In the genomic region with DNA sequence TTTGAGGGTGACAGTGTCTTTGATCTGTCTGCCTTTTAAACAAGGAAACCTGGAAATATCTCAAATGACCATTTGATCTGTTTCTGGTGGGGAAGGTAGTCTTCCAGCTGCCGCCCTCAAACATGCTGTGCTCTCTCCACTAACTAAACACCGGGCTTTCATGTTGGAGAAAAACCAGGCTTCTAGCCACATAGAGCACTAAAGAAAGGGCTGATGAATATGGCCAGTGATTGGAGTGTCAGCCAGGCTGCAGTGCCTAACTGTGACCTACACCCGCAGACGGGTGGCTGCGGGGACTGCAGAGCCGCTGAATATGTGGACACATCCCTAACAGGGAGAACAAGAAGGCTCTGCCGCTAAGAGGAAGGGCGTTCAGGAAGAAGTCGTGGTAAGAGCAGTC, we compare ENCODE assay signal across 21 cellular contexts.
DNase-seq lines count a peak whose midpoint lies in the region; ATAC-seq and TF ChIP-seq lines count a peak whose summit lies in the region.
"Had no signal": no experiment of that assay in that cellular context is flagged by ENCODE, and none has a peak within 500 bp of the region (broad histone marks: within the 10 kb centered on the region; RNA-seq: fewer than 3 reads in every experiment).

No MANE protein-coding gene starts in this region.

- no peak overlapping the region for H2AK5ac ChIP-seq in mesenchymal stem cell (ENCODE audit: low read length, severe bottlenecking)

- H3K27me3 ChIP-seq in BE2C (no peaks in the 10 kb centered on the region), mesenchymal stem cell (ENCODE audit: control insufficient read depth in 1 of 2, insufficient read depth in 1 of 2, low read length in 2 of 2) (no peaks in the 10 kb centered on the region), SJCRH30 (peaks cover 5% of the 10 kb centered on the region; the same call in 1 of the 2 replicates)
- no peaks in the 10 kb centered on the region for H3K27me3 ChIP-seq in CD8-positive, alpha-beta memory T cell (ENCODE audit: insufficient read depth, low read length, poor library complexity, severe bottlenecking)
- H3K27me3 ChIP-seq: BLaER1 had no signal

- no peaks in the 10 kb centered on the region for H3K27me3 Mint-ChIP-seq in CD8-positive, alpha-beta memory T cell

- no peak overlapping the region for H2AFZ ChIP-seq in mesenchymal stem cell (ENCODE audit: low read depth, low read length)

- no peak overlapping the region for H3K14ac ChIP-seq in mesenchymal stem cell (ENCODE audit: low read length in 2 of 2)

- peak; percentile 61 for ATAC-seq in SK-N-SH treated with all-trans-retinoic acid at 6 μM for 48 hours
- ATAC-seq: CD8-positive, alpha-beta T cell had no signal

- no peak overlapping the region for H2BK12ac ChIP-seq in mesenchymal stem cell (ENCODE audit: low read length in 2 of 2)

- peak overlapping the region in 1 of 2 experiments; percentile 60 for H3K23ac ChIP-seq in mesenchymal stem cell (ENCODE audit: low read length in 2 of 2)

- no peaks in the 10 kb centered on the region for H3K4me1 Mint-ChIP-seq in CD8-positive, alpha-beta memory T cell

- H3K4me3 ChIP-seq in BE2C (ENCODE audit: low read depth, low read length) (no peak overlapping the region), mesenchymal stem cell (ENCODE audit: insufficient read depth in 1 of 2, low read depth in 1 of 2, low read length in 2 of 2) (no peak overlapping the region), SJCRH30 (no peak overlapping the region)
- H3K4me3 ChIP-seq in CD8-positive, alpha-beta memory T cell (ENCODE audit: low read length): no peak overlapping the region
- H3K4me3 ChIP-seq: BLaER1 had no signal

- H3K4me1 ChIP-seq in BE2C: peaks cover 31% of the 10 kb centered on the region
- H3K4me1 ChIP-seq in mesenchymal stem cell (ENCODE audit: control insufficient read depth, insufficient read depth, low read depth, low read length): peaks cover 2% of the 10 kb centered on the region
- no peaks in the 10 kb centered on the region for H3K4me1 ChIP-seq in SJCRH30
- no peaks in the 10 kb centered on the region for H3K4me1 ChIP-seq in CD8-positive, alpha-beta memory T cell (ENCODE audit: insufficient read depth, low read length)
- H3K4me1 ChIP-seq: BLaER1 had no signal

- H3K9me3 ChIP-seq in BE2C (no peaks in the 10 kb centered on the region), mesenchymal stem cell (ENCODE audit: control insufficient read depth, low read length) (no peaks in the 10 kb centered on the region), SJCRH30 (replicated peaks) (no peaks in the 10 kb centered on the region)
- no peaks in the 10 kb centered on the region for H3K9me3 ChIP-seq in CD8-positive, alpha-beta memory T cell (ENCODE audit: low read length)
- H3K9me3 ChIP-seq: BLaER1 had no signal

- DNase-seq in BE2C (peak; percentile 44), mesenchymal stem cell (no peak), pons (ENCODE audit: low spot score) (peak; percentile 59), NCI-H1105 treated with DMSO at 0.1 percent for 48 hours (lab: John Stamatoyannopoulos, UW) (no peak), SJCRH30 (no peak)
- DNase-seq in activated CD4-positive, CD25-positive, alpha-beta regulatory T cell treated with anti-CD3 and anti-CD28 coated beads, Interleukin-2, amount 50 U/mL, for 72 hours: no peak
- no peak for DNase-seq in CD8-positive, alpha-beta memory T cell
- DNase-seq: CD8-positive, alpha-beta T cell; DMS79; MV-4-11; NCI-H1417; NCI-H187; NCI-H2107; NCI-H510A; NCI-H748 treated with DMSO at 0.1 percent for 48 hours; NK-92 treated with Interleukin-12 subunit alpha and Interleukin-12 subunit beta, amount 100 ng/mL, for 24 hours; OCI-M1; Right ventricle myocardium superior had no signal

- H3K27ac Mint-ChIP-seq in CD8-positive, alpha-beta memory T cell: no peak overlapping the region
- H3K27ac Mint-ChIP-seq: CD8-positive, alpha-beta T cell had no signal

- no peaks in the 10 kb centered on the region for H3K36me3 Mint-ChIP-seq in CD8-positive, alpha-beta memory T cell
- H3K36me3 Mint-ChIP-seq: CD8-positive, alpha-beta T cell had no signal

- H3K9ac ChIP-seq in mesenchymal stem cell (ENCODE audit: low read length): no peak overlapping the region
- H3K9ac ChIP-seq: BLaER1, KMS-11 had no signal

- WGBS in mesenchymal stem cell: 65% methylated on average over 9 of the region's 9 CpGs

- H3K4me2 ChIP-seq in mesenchymal stem cell (ENCODE audit: low read length, poor library complexity, severe bottlenecking): no peak overlapping the region
- H3K4me2 ChIP-seq: BLaER1, KMS-11 had no signal

- H3K27ac ChIP-seq in mesenchymal stem cell (ENCODE audit: low read length, poor library complexity, severe bottlenecking): no peak overlapping the region
- no peak overlapping the region for H3K27ac ChIP-seq in SJCRH30
- no peak overlapping the region for H3K27ac ChIP-seq in CD8-positive, alpha-beta memory T cell (ENCODE audit: low read depth, low read length)
- H3K27ac ChIP-seq: BLaER1, KMS-11 had no signal

- no peak overlapping the region for H2BK15ac ChIP-seq in mesenchymal stem cell (ENCODE audit: low read depth, poor library complexity, severe bottlenecking)

- peak overlapping the region; percentile 24 to 87 for H3K18ac ChIP-seq in mesenchymal stem cell (ENCODE audit: low read depth in 1 of 2, low read length in 2 of 2)

- H3K79me1 ChIP-seq in mesenchymal stem cell (replicated peaks; ENCODE audit: low read length, poor library complexity, severe bottlenecking): no peaks in the 10 kb centered on the region

- peak overlapping the region in 1 of 2 experiments; percentile 1 for H3K4ac ChIP-seq in mesenchymal stem cell (ENCODE audit: low read depth in 1 of 2, low read length in 2 of 2)

- H4K91ac ChIP-seq in mesenchymal stem cell (ENCODE audit: low read length): peak overlapping the region; percentile 61

- H2BK5ac ChIP-seq in mesenchymal stem cell (ENCODE audit: low read depth, low read length, poor library complexity, severe bottlenecking): no peak overlapping the region

- no peak overlapping the region for H3K4me3 Mint-ChIP-seq in CD8-positive, alpha-beta memory T cell
- H3K4me3 Mint-ChIP-seq: CD8-positive, alpha-beta T cell had no signal

- CTCF ChIA-PET in CD8-positive, alpha-beta memory T cell (lab: Charles Lee): no interaction called here

- H3K36me3 ChIP-seq in BE2C (peaks cover 7% of the 10 kb centered on the region), mesenchymal stem cell (ENCODE audit: control insufficient read depth in 1 of 2, insufficient read depth in 2 of 2, low read depth in 1 of 2, low read length in 2 of 2) (no peaks in the 10 kb centered on the region), SJCRH30 (no peaks in the 10 kb centered on the region)
- H3K36me3 ChIP-seq in CD8-positive, alpha-beta memory T cell (ENCODE audit: insufficient read depth, low read length): no peaks in the 10 kb centered on the region
- H3K36me3 ChIP-seq: BLaER1 had no signal

- TF ChIP-seq CTCF in BE2C (IDR thresholded peaks at IDR 0.05; ENCODE audit: low read depth, low read length): no peak

- POLR2A ChIA-PET in CD8-positive, alpha-beta memory T cell (lab: Charles Lee): no interaction called here

- peaks cover 0 to 9% (median 6%) of the 10 kb centered on the region in 5 donors for H3K9me3 Mint-ChIP-seq in CD8-positive, alpha-beta memory T cell

- no peak overlapping the region for H2BK120ac ChIP-seq in mesenchymal stem cell (ENCODE audit: low read depth, low read length)

- H4K8ac ChIP-seq in mesenchymal stem cell (ENCODE audit: low read length): peak overlapping the region; percentile 29

TF ChIP-seq in SK-N-SH treated with all-trans-retinoic acid at 6 μM for 48 hours, 23 proteins besides CTCF, POLR2A, EP300 and RAD21 (continues in another document):
- TF ChIP-seq ISL1 (CRISPR knock-in tag; IDR thresholded peaks at IDR 0.05) (no peak), OSR1 (CRISPR knock-in tag; IDR thresholded peaks at IDR 0.05) (no peak), ZC3H10 (CRISPR knock-in tag; IDR thresholded peaks at IDR 0.05) (no peak), ZNF8 (CRISPR knock-in tag; IDR thresholded peaks at IDR 0.05) (no peak), ARNTL (CRISPR knock-in tag; IDR thresholded peaks at IDR 0.05; ENCODE audit: borderline replicate concordance, low read depth) (no peak), PATZ1 (CRISPR knock-in tag; IDR thresholded peaks at IDR 0.05; ENCODE audit: borderline replicate concordance) (no peak), ZFP3 (CRISPR knock-in tag; IDR thresholded peaks at IDR 0.05) (no peak), SNAI2 (CRISPR knock-in tag; IDR thresholded peaks at IDR 0.05) (no peak), BACH2 (CRISPR knock-in tag; IDR thresholded peaks at IDR 0.05; ENCODE audit: borderline replicate concordance) (no peak), ESRRG (CRISPR knock-in tag; IDR thresholded peaks at IDR 0.05) (no peak)
- TF ChIP-seq, protein P1, sequence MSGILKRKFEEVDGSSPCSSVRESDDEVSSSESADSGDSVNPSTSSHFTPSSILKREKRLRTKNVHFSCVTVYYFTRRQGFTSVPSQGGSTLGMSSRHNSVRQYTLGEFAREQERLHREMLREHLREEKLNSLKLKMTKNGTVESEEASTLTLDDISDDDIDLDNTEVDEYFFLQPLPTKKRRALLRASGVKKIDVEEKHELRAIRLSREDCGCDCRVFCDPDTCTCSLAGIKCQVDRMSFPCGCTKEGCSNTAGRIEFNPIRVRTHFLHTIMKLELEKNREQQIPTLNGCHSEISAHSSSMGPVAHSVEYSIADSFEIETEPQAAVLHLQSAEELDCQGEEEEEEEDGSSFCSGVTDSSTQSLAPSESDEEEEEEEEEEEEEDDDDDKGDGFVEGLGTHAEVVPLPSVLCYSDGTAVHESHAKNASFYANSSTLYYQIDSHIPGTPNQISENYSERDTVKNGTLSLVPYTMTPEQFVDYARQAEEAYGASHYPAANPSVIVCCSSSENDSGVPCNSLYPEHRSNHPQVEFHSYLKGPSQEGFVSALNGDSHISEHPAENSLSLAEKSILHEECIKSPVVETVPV (CRISPR knock-in tag; IDR thresholded peaks at IDR 0.05): no peak

Comparison
In these comparisons a context has a peak if more than half of its experiments do, and no peak if none do; other contexts are left out.
1. DNase-seq: peak in BE2C (single experiment) and pons (single experiment); none in mesenchymal stem cell (single experiment), activated CD4-positive, CD25-positive, alpha-beta regulatory T cell treated with anti-CD3 and anti-CD28 coated beads, Interleukin-2, amount 50 U/mL, for 72 hours (single experiment), NCI-H1105 treated with DMSO at 0.1 percent for 48 hours (single experiment), SJCRH30 (0 of 2) and CD8-positive, alpha-beta memory T cell (0 of 5).